In the genomic region with DNA sequence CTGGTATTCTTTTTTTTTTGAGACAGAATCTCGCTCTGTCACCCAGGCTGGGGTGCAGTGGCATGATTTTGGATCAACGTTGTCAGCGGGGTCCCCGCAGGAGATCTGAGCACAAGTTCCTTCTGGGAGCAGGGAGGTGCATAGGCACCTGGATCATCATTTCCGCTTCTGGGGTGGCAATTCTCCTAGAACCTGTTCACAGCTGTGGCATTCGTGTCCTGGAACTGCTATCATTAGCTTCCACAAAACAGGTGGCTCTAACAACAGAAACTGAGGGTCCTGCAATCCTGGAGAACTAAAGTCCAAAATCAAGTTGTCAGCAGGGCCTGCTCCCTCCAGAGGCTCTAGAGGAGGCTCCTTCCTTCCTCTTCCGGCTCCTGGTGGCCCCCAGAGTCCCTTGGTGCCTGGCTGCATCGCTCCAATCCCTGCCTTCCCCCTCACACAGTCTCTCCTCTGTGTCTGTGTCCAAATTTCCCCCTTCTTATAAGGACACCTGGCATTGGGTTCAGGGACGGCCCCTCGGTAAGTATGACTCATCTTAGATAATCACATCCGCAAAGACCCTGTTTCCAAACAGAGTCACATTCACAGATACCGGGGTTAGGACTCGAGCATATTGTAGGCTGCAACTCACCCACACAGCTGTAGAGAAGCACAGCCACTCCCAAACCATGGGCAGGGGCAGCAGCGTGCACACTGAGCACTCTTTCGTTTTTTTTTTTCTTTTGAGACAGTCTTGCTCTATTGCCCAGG, we compare ENCODE assay signal across 9 cellular contexts. TPM values are rescaled to one million over a fixed set of nuclear protein-coding genes. Genes with fewer than 3 reads are reported as not detected.
DNase-seq lines count a peak whose midpoint lies in the region; ATAC-seq, FAIRE-seq and TF ChIP-seq lines count a peak whose summit lies in the region.
"Had no signal": no experiment of that assay in that cellular context is flagged by ENCODE, and none has a peak within 500 bp of the region (broad histone marks: within the 10 kb centered on the region; RNA-seq: fewer than 3 reads in every experiment).

No MANE protein-coding gene starts in this region.

- H3K4ac ChIP-seq in H1 (replicated peaks; ENCODE audit: insufficient read length, low read depth, low read length) = no peak overlapping the region

- no peak overlapping the region for H4K91ac ChIP-seq in H1 (replicated peaks; ENCODE audit: insufficient read length, low read length)

- TF ChIP-seq POLR2A in H1 (IDR thresholded peaks at IDR 0.05; ENCODE audit: control extremely low read depth in 1 of 2, low read depth in 2 of 2, low read length in 2 of 2) = no peak

- H3K14ac ChIP-seq in H1 (ENCODE audit: insufficient read length) = no peak overlapping the region

- no peak for TF ChIP-seq RAD21 in H1 (IDR thresholded peaks at IDR 0.05 in 1 of 2, conservative IDR thresholded peaks at IDR 0.05 in 1 of 2; ENCODE audit: low read depth in 2 of 2, low read length in 2 of 2)

- H3K36me3 ChIP-seq in H1 (ENCODE audit: control insufficient read depth in 2 of 4, insufficient read depth in 4 of 4, low read length in 3 of 4) = no peaks in the 10 kb centered on the region

- no peak overlapping the region for H2AFZ ChIP-seq in H1 (ENCODE audit: low read length)

- no peak for TF ChIP-seq EP300 in H1 (IDR thresholded peaks at IDR 0.05; ENCODE audit: borderline replicate concordance in 1 of 2, low read depth in 2 of 2, low read length in 2 of 2)

- no peaks in the 10 kb centered on the region for H3K79me1 ChIP-seq in H1 (ENCODE audit: low read depth, low read length)

- CTCF ChIA-PET in H1 (lab: Charles Lee; ENCODE audit: partially characterized antibody) = interaction anchor here (0.9 to 5.0 kb wide), 8 partner anchors 10 to 121 kb away, joined by 3 to 37 read pairs (median 4); no protein-coding TSS in a partner anchor

- H3K9me3 ChIP-seq in H1 (ENCODE audit: insufficient read depth in 2 of 2, low read depth in 1 of 2, low read length in 1 of 2) = no peaks in the 10 kb centered on the region

- 82% methylated on average over 15 of the region's 15 CpGs; no CpG with 5 or more reads in 1 of the 2 experiments for WGBS in H1 (ENCODE audit: extremely low coverage in 1 of 2, insufficient coverage in 1 of 2, insufficient read length in 1 of 2, insufficient replicate concordance in 2 of 2, low coverage in 1 of 2, low lambda C conversion rate in 2 of 2, missing lambda C conversion rate in 1 of 2), 2 experiments

- H3K79me2 ChIP-seq in H1 (ENCODE audit: control insufficient read depth in 1 of 2, insufficient read depth in 2 of 2, low read length in 2 of 2) = no peaks in the 10 kb centered on the region

- DNase-seq in H1 (ENCODE audit: low read depth in 1 of 2, low spot score in 2 of 2) (no peak), SKM-1 treated with dmso at 0.1 percent for 144 hours (lab: John Stamatoyannopoulos, UW; ENCODE audit: unreplicated experiment) (no peak), GOT3 (lab: John Stamatoyannopoulos, UW) (no peak)
- DNase-seq in activated CD4-positive, alpha-beta T cell treated with anti-CD3 and anti-CD28 coated beads, Interleukin-2, amount 50 U/mL, for 1 hour = no peak
- no peak for DNase-seq in stimulated activated CD4-positive, alpha-beta T cell treated with anti-CD3 and anti-CD28 coated beads, Interleukin-12 subunit alpha, Interleukin-12 subunit beta, amount 100 ng/mL, for 4 hours
- DNase-seq: foreskin melanocyte had no signal

- no peak for FAIRE-seq in H1 (lab: Jason Lieb, UNC)

- TF ChIP-seq CTCF in H1 (IDR thresholded peaks at IDR 0.05; ENCODE audit: control extremely low read depth in 1 of 3, insufficient read depth in 1 of 3, low read depth in 1 of 3, low read length in 3 of 3) = no peak

- H3K27ac ChIP-seq in H1 (ENCODE audit: low read depth, low read length) = no peak overlapping the region

- H3K27me3 ChIP-seq in H1 (replicated peaks in 1 of 4; ENCODE audit: control insufficient read depth in 3 of 4, extremely low read depth in 1 of 4, insufficient read depth in 3 of 4, low read length in 3 of 4) = no peaks in the 10 kb centered on the region

- peak overlapping the region; percentile 25; the same call in 1 of the 2 replicates for H4K8ac ChIP-seq in H1 (ENCODE audit: extremely low read depth, insufficient read depth, low read length)

- ATAC-seq in GM18499 (IDR thresholded peaks at IDR 0.05; ENCODE audit: insufficient read depth, unreplicated experiment) (peak; percentile 34), GM21423 (IDR thresholded peaks at IDR 0.05; ENCODE audit: unreplicated experiment) (peak; percentile 50), HG03460 (IDR thresholded peaks at IDR 0.05; ENCODE audit: unreplicated experiment) (peak; percentile 55)

- no peaks in the 10 kb centered on the region for H3K23me2 ChIP-seq in H1 (ENCODE audit: low read depth, low read length)

- no peak overlapping the region for H2BK12ac ChIP-seq in H1 (ENCODE audit: low read depth, low read length)

- H3K23ac ChIP-seq in H1 (ENCODE audit: insufficient read length) = no peak overlapping the region

- no peak overlapping the region for H3K4me3 ChIP-seq in H1 (ENCODE audit: extremely low read depth in 1 of 4, insufficient read depth in 2 of 4, low read depth in 3 of 4, low read length in 4 of 4)

- no peak overlapping the region for H3K9ac ChIP-seq in H1 (replicated peaks in 1 of 4; ENCODE audit: extremely low read depth in 1 of 4, low read depth in 3 of 4, low read length in 3 of 4)

- no peak overlapping the region for H2AK5ac ChIP-seq in H1 (ENCODE audit: low read depth, low read length)

- POLR2A ChIA-PET in H1 (lab: Charles Lee; ENCODE audit: partially characterized antibody) = interaction anchor here (0.8 to 6.0 kb wide), 5 partner anchors 16 to 96 kb away, joined by 3 to 27 read pairs (median 9); no protein-coding TSS in a partner anchor

- no peak overlapping the region; the same call in 1 of the 2 replicates for H3K18ac ChIP-seq in H1 (ENCODE audit: extremely low read depth, low read length)

- H4K20me1 ChIP-seq in H1 (replicated peaks in 1 of 2; ENCODE audit: control insufficient read depth in 1 of 2, insufficient read depth in 2 of 2, low read length in 2 of 2) = no peaks in the 10 kb centered on the region

- no peak overlapping the region for H2BK15ac ChIP-seq in H1 (ENCODE audit: low read length)

- no peak overlapping the region for H4K5ac ChIP-seq in H1 (ENCODE audit: insufficient read length, low read depth, low read length)

- H3K4me2 ChIP-seq in H1 (ENCODE audit: insufficient read depth in 1 of 2, low read depth in 2 of 2, low read length in 2 of 2) = no peak overlapping the region

- H2BK120ac ChIP-seq in H1 (replicated peaks; ENCODE audit: low read depth, low read length) = no peak overlapping the region

- no peak overlapping the region for H2BK20ac ChIP-seq in H1 (ENCODE audit: low read length)

- peaks cover 0 to 14% (median 0%) of the 10 kb centered on the region in 4 experiments; a peak in 3 of 7 replicates for H3K4me1 ChIP-seq in H1 (replicated peaks in 1 of 4; ENCODE audit: control insufficient read depth in 3 of 4, insufficient read depth in 4 of 4, low read length in 3 of 4)

- H3K56ac ChIP-seq in H1 (replicated peaks; ENCODE audit: insufficient read length, low read depth, low read length) = no peak overlapping the region

- no peak overlapping the region for H2BK5ac ChIP-seq in H1 (ENCODE audit: low read depth, low read length)

TF ChIP-seq in H1, 55 proteins besides CTCF, POLR2A, EP300 and RAD21 (continues in another document):
- no peak for TF ChIP-seq EGR1 (IDR thresholded peaks at IDR 0.05; ENCODE audit: borderline replicate concordance, low read depth, low read length)
- no peak for TF ChIP-seq TBP (IDR thresholded peaks at IDR 0.05; ENCODE audit: low read depth, low read length)
- TF ChIP-seq CTBP2 (IDR thresholded peaks at IDR 0.05; ENCODE audit: borderline replicate concordance, insufficient read depth, insufficient read length, low read length) = no peak
- TF ChIP-seq CHD1 (IDR thresholded peaks at IDR 0.05; ENCODE audit: low read depth, low read length) = no peak
- no peak for TF ChIP-seq CEBPB (IDR thresholded peaks at IDR 0.05; ENCODE audit: low read depth, low read length)
- no peak for TF ChIP-seq TCF12 (IDR thresholded peaks at IDR 0.05; ENCODE audit: low read depth, low read length)
- TF ChIP-seq ZNF274 (IDR thresholded peaks at IDR 0.05; ENCODE audit: borderline replicate concordance, extremely low read depth, low read length) = no peak
- no peak for TF ChIP-seq MAFK (IDR thresholded peaks at IDR 0.05; ENCODE audit: low read depth, low read length)
- TF ChIP-seq HDAC6 (IDR thresholded peaks at IDR 0.05; ENCODE audit: low read depth, low read length) = no peak
- no peak for TF ChIP-seq KDM1A (IDR thresholded peaks at IDR 0.05; ENCODE audit: borderline replicate concordance, low read length)
- no peak for TF ChIP-seq HDAC2 (IDR thresholded peaks at IDR 0.05; ENCODE audit: borderline replicate concordance in 1 of 2, low read depth in 2 of 2, low read length in 2 of 2)

RNA-seq across cellular contexts. Expression of gene KLHDC4, which starts 43.5 kb away (rescaled TPM):
- total RNA-seq in H1 (2021; fragmentation: NEBNext Ultra II Directional; extraction: Animal tissue kit (Norgen Biotek cat#: 25700)) = 55.6 and 63.9 TPM in 2 replicates
- polyA plus RNA-seq in H1 (2011; rRNA removed) = 23.7 and 39.0 TPM in 2 replicates
- 37.2 TPM for polyA plus RNA-seq in H1 (2011; cell fraction: cytosol; rRNA removed)
- 86.9 TPM for polyA plus RNA-seq in H1 (2011; cell fraction: nucleus; rRNA removed)
- 36.8 to 50.9 TPM (median 49.8 TPM) in 4 replicates for polyA plus RNA-seq in H1 (2012, experiment 1 of 2)
- polyA plus RNA-seq in H1 (2012, experiment 2 of 2) = 28.4 TPM
- polyA plus RNA-seq in H1 (2013, experiment 1 of 2) = 29.3 TPM
- polyA plus RNA-seq in H1 (2013, experiment 2 of 2) = 27.4 TPM
- polyA minus RNA-seq in H1 (2011; rRNA and poly(A)+ RNA removed) = 26.5 and 30.9 TPM in 2 replicates
- 18.6 TPM for polyA minus RNA-seq in H1 (2011; cell fraction: cytosol; rRNA and poly(A)+ RNA removed)
- 57.3 TPM for polyA minus RNA-seq in H1 (2011; cell fraction: nucleus; rRNA and poly(A)+ RNA removed)

RNA-seq across cellular contexts. Expression of gene SLC7A5, which starts 60.0 kb away (rescaled TPM):
- 327 and 341 TPM in 2 replicates for total RNA-seq in H1 (2021; fragmentation: NEBNext Ultra II Directional; extraction: Animal tissue kit (Norgen Biotek cat#: 25700))
- polyA plus RNA-seq in H1 (2011; rRNA removed) = 68.2 and 161 TPM in 2 replicates
- 65.1 TPM for polyA plus RNA-seq in H1 (2011; cell fraction: cytosol; rRNA removed)
- 122 TPM for polyA plus RNA-seq in H1 (2011; cell fraction: nucleus; rRNA removed)
- 126 to 176 TPM (median 151 TPM) in 4 replicates for polyA plus RNA-seq in H1 (2012, experiment 1 of 2)
- polyA plus RNA-seq in H1 (2012, experiment 2 of 2) = 202 TPM
- polyA plus RNA-seq in H1 (2013, experiment 1 of 2) = 316 TPM
- polyA plus RNA-seq in H1 (2013, experiment 2 of 2) = 381 TPM
- 34.4 and 63.7 TPM in 2 replicates for polyA minus RNA-seq in H1 (2011; rRNA and poly(A)+ RNA removed)
- 84.2 TPM for polyA minus RNA-seq in H1 (2011; cell fraction: cytosol; rRNA and poly(A)+ RNA removed)
- 42.4 TPM for polyA minus RNA-seq in H1 (2011; cell fraction: nucleus; rRNA and poly(A)+ RNA removed)
